In the genomic region with DNA sequence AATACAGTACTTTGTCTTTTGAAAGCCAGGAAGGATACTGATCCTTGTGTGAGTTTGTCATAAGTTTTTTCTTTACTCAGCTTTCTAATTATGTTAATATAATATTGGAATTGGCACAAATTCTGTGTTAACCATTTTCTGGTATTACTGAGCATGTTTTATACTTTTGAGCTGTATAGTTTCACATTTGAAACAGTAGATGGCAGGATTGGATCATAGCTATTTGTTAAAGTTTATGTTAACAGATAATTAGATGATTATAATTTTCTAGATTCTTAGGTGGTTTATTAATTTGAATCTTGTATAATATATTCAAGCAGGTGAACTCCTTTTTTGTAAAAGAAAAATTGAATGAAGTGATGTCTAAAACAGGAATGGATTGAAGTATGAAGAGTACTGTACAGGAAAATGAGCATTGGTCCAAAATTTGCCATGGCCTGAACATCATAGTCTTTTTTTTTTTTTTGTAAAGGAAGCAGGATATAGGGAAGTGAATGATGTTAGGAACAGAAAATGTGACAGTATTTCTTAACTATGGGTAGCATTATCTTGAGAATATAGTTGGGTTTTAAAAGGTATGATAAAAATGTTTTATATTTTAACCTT, we compare ENCODE assay signal across 8 cellular contexts.
DNase-seq lines count a peak whose midpoint lies in the region; ATAC-seq, FAIRE-seq and TF ChIP-seq lines count a peak whose summit lies in the region.

No MANE protein-coding gene starts in this region.

- DNase-seq in DMS153 treated with DMSO at 0.1 percent for 48 hours (lab: John Stamatoyannopoulos, UW; ENCODE audit: unreplicated experiment) (peak; percentile 14), DMS153 (lab: John Stamatoyannopoulos, UW) (no peak), LoVo (ENCODE audit: low spot score) (peak; percentile 15), bronchial epithelial cell (ENCODE audit: low read depth) (peak; percentile 21), neural progenitor cell (ENCODE audit: low spot score) (no peak), hypothalamus (lab: John Stamatoyannopoulos, UW) (no peak)
- no peak for DNase-seq in stimulated activated CD4-positive, alpha-beta T cell treated with anti-CD3 and anti-CD28 coated beads, Interleukin-4, amount 100 ng/mL, for 24 hours

- no peak overlapping the region for H3K27ac ChIP-seq in neural progenitor cell

- no peaks in the 10 kb centered on the region for H3K36me3 ChIP-seq in bronchial epithelial cell (ENCODE audit: control insufficient read depth, insufficient read depth, low read length)
- no peaks in the 10 kb centered on the region for H3K36me3 ChIP-seq in neural progenitor cell

- TF ChIP-seq CTCF in bronchial epithelial cell (IDR thresholded peaks at IDR 0.05; ENCODE audit: insufficient read depth, low read length, severe bottlenecking) (peak; percentile 12), neural progenitor cell (IDR thresholded peaks at IDR 0.05) (peak; percentile 48)

- no peak for FAIRE-seq in bronchial epithelial cell (lab: Jason Lieb, UNC)

- H4K20me1 ChIP-seq in neural progenitor cell (ENCODE audit: low read depth): no peaks in the 10 kb centered on the region

- H3K4me3 ChIP-seq in bronchial epithelial cell (ENCODE audit: low read depth, low read length): no peak overlapping the region
- H3K4me3 ChIP-seq in neural progenitor cell: no peak overlapping the region

- H3K9ac ChIP-seq in neural progenitor cell: no peak overlapping the region

- no peaks in the 10 kb centered on the region for H3K4me1 Mint-ChIP-seq in neural progenitor cell

- H3K4me1 ChIP-seq in neural progenitor cell: no peaks in the 10 kb centered on the region

- H3F3A ChIP-seq in neural progenitor cell (ENCODE audit: low read depth): no peaks in the 10 kb centered on the region

- H2AFZ ChIP-seq in neural progenitor cell (replicated peaks): no peak overlapping the region

- no peaks in the 10 kb centered on the region for H3K9me3 Mint-ChIP-seq in neural progenitor cell

- H3K27me3 Mint-ChIP-seq in neural progenitor cell (ENCODE audit: insufficient read depth, low read depth): no peaks in the 10 kb centered on the region

- no peak for ATAC-seq in GM19397 (IDR thresholded peaks at IDR 0.05; ENCODE audit: unreplicated experiment)

- no peak overlapping the region for H3K4me2 ChIP-seq in neural progenitor cell

- H3K9me3 ChIP-seq in neural progenitor cell (ENCODE audit: low read depth): no peaks in the 10 kb centered on the region

- H3K27me3 ChIP-seq in bronchial epithelial cell (ENCODE audit: control insufficient read depth, insufficient read depth, low read length): no peaks in the 10 kb centered on the region
- no peaks in the 10 kb centered on the region for H3K27me3 ChIP-seq in neural progenitor cell

- no peaks in the 10 kb centered on the region for H3K79me2 ChIP-seq in neural progenitor cell (ENCODE audit: low read depth)

- no peak overlapping the region for H3K4me3 Mint-ChIP-seq in neural progenitor cell

- no peak overlapping the region for H3K27ac Mint-ChIP-seq in neural progenitor cell

- H3K36me3 Mint-ChIP-seq in neural progenitor cell: no peaks in the 10 kb centered on the region

Comparison
In these comparisons a context has a peak if more than half of its experiments do, and no peak if none do; other contexts are left out.
1. DNase-seq: peak in DMS153 treated with DMSO at 0.1 percent for 48 hours (single experiment), LoVo (single experiment) and bronchial epithelial cell (single experiment); none in DMS153 (single experiment), neural progenitor cell (single experiment), hypothalamus (0 of 51) and stimulated activated CD4-positive, alpha-beta T cell treated with anti-CD3 and anti-CD28 coated beads, Interleukin-4, amount 100 ng/mL, for 24 hours (single experiment).